ENCODE assay signal across 8 cellular contexts in genomic region chr12:120725659-120726509, GRCh38. TPM values are rescaled to one million over a fixed set of nuclear protein-coding genes. Genes with fewer than 3 reads are reported as not detected.
DNase-seq lines count a peak whose midpoint lies in the region; ATAC-seq and TF ChIP-seq lines count a peak whose summit lies in the region.

ACADS (plus strand) TSS chr12:120725826; CDS start chr12:120725886, 60 bp downstream.

- H3K9me3 ChIP-seq in KOPT-K1 (ENCODE audit: insufficient read depth, low read length, poor library complexity, severe bottlenecking), result no peaks in the 10 kb centered on the region

- peak; percentile 93 for ATAC-seq in GM21737 (IDR thresholded peaks at IDR 0.05; ENCODE audit: unreplicated experiment)
- ATAC-seq in natural killer cell treated with Interleukin-12 subunit alpha and Interleukin-12 subunit beta and Interleukin-15 and Interleukin-18, amount 100 ng/mL, for 72 hours, result peak; percentile 100

- no peaks in the 10 kb centered on the region for H3K9me3 Mint-ChIP-seq in natural killer cell treated with Interleukin-12 subunit alpha and Interleukin-12 subunit beta and Interleukin-15 and Interleukin-18, amount 100 ng/mL, for 72 hours

- H3K36me3 Mint-ChIP-seq in natural killer cell treated with Interleukin-12 subunit alpha and Interleukin-12 subunit beta and Interleukin-15 and Interleukin-18, amount 100 ng/mL, for 72 hours, result no peaks in the 10 kb centered on the region

- no peaks in the 10 kb centered on the region for H3K27me3 Mint-ChIP-seq in natural killer cell treated with Interleukin-12 subunit alpha and Interleukin-12 subunit beta and Interleukin-15 and Interleukin-18, amount 100 ng/mL, for 72 hours

- TF ChIP-seq CTCF in fibroblast of pulmonary artery (IDR thresholded peaks at IDR 0.05; ENCODE audit: low read length, missing control alignments), result no peak

- peaks cover 69% of the 10 kb centered on the region for H3K36me3 ChIP-seq in KOPT-K1 (ENCODE audit: insufficient read depth, low read length)

- peak within 1 kb of the TSS; percentile 60 for H3K4me3 ChIP-seq in fibroblast of pulmonary artery (replicated peaks; ENCODE audit: low read depth, low read length)

- peak; percentile 93 for DNase-seq in Daoy (ENCODE audit: low read depth)
- DNase-seq in RPMI7951 (ENCODE audit: low read depth), result peak; percentile 79
- peak; percentile 74 to 80 for DNase-seq in activated T-helper 1 cell treated with anti-CD3 and anti-CD28 coated beads, Interleukin-2, amount 50 U/mL, for 16 hours (ENCODE audit: low read depth in 1 of 2, low spot score in 1 of 2)
- DNase-seq in fibroblast of pulmonary artery (ENCODE audit: low read depth), result peak; percentile 77
- DNase-seq in natural killer cell treated with Interleukin-12 subunit alpha and Interleukin-12 subunit beta and Interleukin-15 and Interleukin-18, amount 100 ng/mL, for 72 hours (ENCODE audit: low spot score), result peak; percentile 94
- peak; percentile 86 for DNase-seq in stimulated activated naive CD4-positive, alpha-beta T cell treated with Interleukin-2 at 50 U/mL for 16 hours (lab: John Stamatoyannopoulos, UW)

- H3K4me1 Mint-ChIP-seq in natural killer cell treated with Interleukin-12 subunit alpha and Interleukin-12 subunit beta and Interleukin-15 and Interleukin-18, amount 100 ng/mL, for 72 hours (ENCODE audit: low read depth in 2 of 2), result peaks cover 16 to 18% of the 10 kb centered on the region in 2 donors

- peak within 1 kb of the TSS; percentile 62 to 89 for H3K27ac Mint-ChIP-seq in natural killer cell treated with Interleukin-12 subunit alpha and Interleukin-12 subunit beta and Interleukin-15 and Interleukin-18, amount 100 ng/mL, for 72 hours

- H3K27ac ChIP-seq in KOPT-K1 (ENCODE audit: low read depth, low read length, poor library complexity, severe bottlenecking), result peak within 1 kb of the TSS; percentile 57

- H3K4me3 Mint-ChIP-seq in natural killer cell treated with Interleukin-12 subunit alpha and Interleukin-12 subunit beta and Interleukin-15 and Interleukin-18, amount 100 ng/mL, for 72 hours, result peak within 1 kb of the TSS; percentile 94

RNA-seq across cellular contexts. Expression of gene ACADS, which starts in this region (rescaled TPM):
- 9.4 and 10.9 TPM in 2 replicates for total RNA-seq in Daoy (2014; rRNA removed; shearing (Covaris generic))
- 7.1 and 7.3 TPM in 2 replicates for total RNA-seq in RPMI7951 (2014; rRNA removed; shearing (Covaris generic))
- 10 to 100 TPM; 12.8 to 13.9 TPM for total RNA-seq in natural killer cell treated with Interleukin-12 subunit alpha and Interleukin-12 subunit beta and Interleukin-15 and Interleukin-18, amount 100 ng/mL, for 72 hours

Comparison
In these comparisons a context has a peak if more than half of its experiments do, and no peak if none do; other contexts are left out.
1. Peak in every context shown above with its lines: DNase-seq, ATAC-seq, H3K4me3 ChIP-seq and H3K27ac ChIP-seq.